ENCODE assay signal across 15 cellular contexts in the genomic region with DNA sequence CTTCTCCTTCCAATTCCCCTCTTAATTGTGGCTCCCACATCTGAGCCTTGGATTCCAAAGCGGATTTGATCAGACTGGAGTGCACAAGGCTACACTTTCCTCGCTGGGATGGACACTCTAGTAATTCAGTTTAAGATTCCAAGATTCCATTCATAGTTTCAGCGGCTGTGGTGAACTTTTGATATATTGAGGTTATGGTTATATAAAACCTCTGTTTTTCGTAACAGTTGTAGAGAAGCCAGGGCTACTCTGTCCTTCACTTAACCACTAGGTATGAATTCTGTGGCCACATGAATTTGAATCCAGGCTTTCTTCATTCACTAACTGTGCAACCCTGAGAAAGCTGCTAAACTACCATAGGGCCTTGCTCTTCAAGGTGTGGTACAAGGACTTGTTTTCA.
DNase-seq lines count a peak whose midpoint lies in the region; ATAC-seq and TF ChIP-seq lines count a peak whose summit lies in the region.
"Had no signal": no experiment of that assay in that cellular context is flagged by ENCODE, and none has a peak within 500 bp of the region (broad histone marks: within the 10 kb centered on the region; RNA-seq: fewer than 3 reads in every experiment).

No MANE protein-coding gene starts in this region.

- WGBS in psoas muscle, 3 donors, result 21 to 30% (median 28%) methylated on average over 4 of the region's 4 CpGs

- intact Hi-C loops in psoas muscle (cut with DNase I), result no loop called here

- DNase-seq in AG09309 (ENCODE audit: low read depth) (peak; percentile 62), M059J (ENCODE audit: low read depth) (peak; percentile 70), fibroblast of the aortic adventitia (ENCODE audit: low read depth) (peak; percentile 85), psoas muscle (no peak), activated T-cell treated with anti-CD3 and anti-CD28 coated beads for 4 hours (no peak), NCI-H510A treated with DMSO at 0.1 percent for 48 hours (lab: John Stamatoyannopoulos, UW) (no peak), kidney tubule cell (ENCODE audit: low spot score) (no peak)
- DNase-seq: H9, Kasumi-1, NCI-H1417 treated with DMSO at 0.1 percent for 48 hours, NCI-H2029, NCI-H524, SIG-M5 had no signal

- no peaks in the 10 kb centered on the region for H3K36me3 ChIP-seq in psoas muscle (ENCODE audit: insufficient read depth in 1 of 2, low read depth in 1 of 2)
- H3K36me3 ChIP-seq: BLaER1 treated with 17β-estradiol and CSF1 and Interleukin-3, amounts not matched to agents 10 nM and 100 nM had no signal

- no peak overlapping the region for H3K4me3 ChIP-seq in AG09309 (ENCODE audit: control insufficient read depth, low read depth, low read length)
- no peak overlapping the region for H3K4me3 ChIP-seq in fibroblast of the aortic adventitia (ENCODE audit: low read depth, low read length)
- no peak overlapping the region for H3K4me3 ChIP-seq in psoas muscle
- H3K4me3 ChIP-seq: BLaER1 treated with 17β-estradiol and CSF1 and Interleukin-3, amounts not matched to agents 10 nM and 100 nM had no signal

- no peaks in the 10 kb centered on the region for H3K9me3 ChIP-seq in psoas muscle
- H3K9me3 ChIP-seq: BLaER1 treated with 17β-estradiol and CSF1 and Interleukin-3, amounts not matched to agents 10 nM and 100 nM had no signal

- no peak for TF ChIP-seq CTCF in AG09309 (IDR thresholded peaks at IDR 0.05; ENCODE audit: control insufficient read depth, insufficient read depth, low read depth, low read length, missing control alignments)
- no peak for TF ChIP-seq CTCF in fibroblast of the aortic adventitia (IDR thresholded peaks at IDR 0.05; ENCODE audit: insufficient read depth, low read length)
- no peak for TF ChIP-seq CTCF in psoas muscle (IDR thresholded peaks at IDR 0.05)

- H3K27me3 ChIP-seq in psoas muscle (ENCODE audit: insufficient read depth in 3 of 3, low read length in 2 of 3), result no peaks in the 10 kb centered on the region
- H3K27me3 ChIP-seq: BLaER1 treated with 17β-estradiol and CSF1 and Interleukin-3, amounts not matched to agents 10 nM and 100 nM had no signal

- ATAC-seq in psoas muscle (peak in 3 of 4 donors; percentile 16 to 67 (median 65)), GM19463 (IDR thresholded peaks at IDR 0.05; ENCODE audit: unreplicated experiment) (no peak)

- H3K27ac ChIP-seq in psoas muscle, result no peak overlapping the region
- H3K27ac ChIP-seq: BLaER1 treated with 17β-estradiol and CSF1 and Interleukin-3, amounts not matched to agents 10 nM and 100 nM had no signal

- peaks cover 22% of the 10 kb centered on the region for H3K4me1 ChIP-seq in psoas muscle

Comparison
In these comparisons a context has a peak if more than half of its experiments do, and no peak if none do; other contexts are left out.
1. DNase-seq: peak in AG09309 (single experiment), M059J (single experiment) and fibroblast of the aortic adventitia (single experiment); none in psoas muscle (0 of 2), activated T-cell treated with anti-CD3 and anti-CD28 coated beads for 4 hours (single experiment), NCI-H510A treated with DMSO at 0.1 percent for 48 hours (single experiment) and kidney tubule cell (single experiment).